ENCODE assay signal across 1 cellular context in genomic region chr12:93135286-93136239, GRCh38.
TF ChIP-seq lines count a peak whose summit lies in the region.

No MANE protein-coding gene starts in this region.

TF ChIP-seq in HepG2, 621 proteins besides CTCF, POLR2A, EP300 and RAD21 (continued from another document and continues in another):
- TF ChIP-seq ZNF878 (CRISPR knock-in tag; IDR thresholded peaks at IDR 0.05) (peak; percentile 52; the same call in 1 of the 2 replicates), ZNF761 (CRISPR knock-in tag; conservative IDR thresholded peaks at IDR 0.05) (0 out of 2 replicates have a peak, but pooled peaks have one; percentile 32), STAT6 (CRISPR knock-in tag; IDR thresholded peaks at IDR 0.05; ENCODE audit: borderline replicate concordance) (0 out of 2 replicates have a peak, but pooled peaks have one; percentile 61), RFXANK (CRISPR knock-in tag; IDR thresholded peaks at IDR 0.05) (0 out of 2 replicates have a peak, but pooled peaks have one; percentile 69), ZNF430 (CRISPR knock-in tag; IDR thresholded peaks at IDR 0.05) (no peak), CREB1 (IDR thresholded peaks at IDR 0.05) (no peak), CREB1 (CRISPR knock-in tag; IDR thresholded peaks at IDR 0.05) (peak; percentile 53; the same call in 1 of the 2 replicates), NCOA2 (CRISPR knock-in tag; IDR thresholded peaks at IDR 0.05) (peak; percentile 63), MIXL1 (CRISPR knock-in tag; IDR thresholded peaks at IDR 0.05) (peak; percentile 22; the same call in 1 of the 2 replicates), HNF4A (CRISPR knock-in tag; IDR thresholded peaks at IDR 0.05) (peak; percentile 35; the same call in 1 of the 2 replicates), KDM1A (CRISPR knock-in tag; IDR thresholded peaks at IDR 0.05) (no peak), THYN1 (CRISPR knock-in tag; IDR thresholded peaks at IDR 0.05; ENCODE audit: borderline replicate concordance, low read depth) (no peak), ZBTB37 (CRISPR knock-in tag; IDR thresholded peaks at IDR 0.05) (peak; percentile 90; the same call in 1 of the 2 replicates), ZNF777 (CRISPR knock-in tag; IDR thresholded peaks at IDR 0.05) (0 out of 2 replicates have a peak, but pooled peaks have one; percentile 17), ZNF12 (CRISPR knock-in tag; IDR thresholded peaks at IDR 0.05) (peak; percentile 53; the same call in 1 of the 2 replicates), DDIT3 (CRISPR knock-in tag; IDR thresholded peaks at IDR 0.05) (0 out of 2 replicates have a peak, but pooled peaks have one; percentile 3), POGZ (CRISPR knock-in tag; IDR thresholded peaks at IDR 0.05) (peak; percentile 26; the same call in 1 of the 2 replicates), TBX3 (IDR thresholded peaks at IDR 0.05; ENCODE audit: borderline replicate concordance) (peak; percentile 79; the same call in 1 of the 2 replicates), IKZF5 (CRISPR knock-in tag; IDR thresholded peaks at IDR 0.05) (0 out of 2 replicates have a peak, but pooled peaks have one; percentile 3), ZNF383 (CRISPR knock-in tag; IDR thresholded peaks at IDR 0.05; ENCODE audit: borderline replicate concordance) (0 out of 2 replicates have a peak, but pooled peaks have one; percentile 43), MXI1 (IDR thresholded peaks at IDR 0.05; ENCODE audit: borderline replicate concordance, low read depth, low read length) (0 out of 3 replicates have a peak, but pooled peaks have one; percentile 12), ZNF292 (CRISPR knock-in tag; IDR thresholded peaks at IDR 0.05; ENCODE audit: borderline replicate concordance, low read depth) (peak; percentile 75; the same call in 1 of the 2 replicates), ZFX (CRISPR knock-in tag; IDR thresholded peaks at IDR 0.05; ENCODE audit: low read depth) (peak; percentile 31; the same call in 1 of the 2 replicates), ZNF691 (CRISPR knock-in tag; IDR thresholded peaks at IDR 0.05; ENCODE audit: borderline replicate concordance, low read depth) (no peak), MBD4 (IDR thresholded peaks at IDR 0.05; ENCODE audit: borderline replicate concordance, low read length) (0 out of 2 replicates have a peak, but pooled peaks have one; percentile 14), NFIC (IDR thresholded peaks at IDR 0.05; ENCODE audit: low read length) (peak; percentile 86), MYPOP (CRISPR knock-in tag; IDR thresholded peaks at IDR 0.05) (no peak), FOXP4 (CRISPR knock-in tag; IDR thresholded peaks at IDR 0.05) (peak; percentile 88), SOX5 (CRISPR knock-in tag; IDR thresholded peaks at IDR 0.05; ENCODE audit: borderline replicate concordance) (peak; percentile 34; the same call in 1 of the 2 replicates), DNMT1 (CRISPR knock-in tag; IDR thresholded peaks at IDR 0.05) (no peak), ATF3 (CRISPR knock-in tag; IDR thresholded peaks at IDR 0.05) (no peak), SMC3 (IDR thresholded peaks at IDR 0.05; ENCODE audit: low read length) (0 out of 2 replicates have a peak, but pooled peaks have one; percentile 4), ZGPAT (CRISPR knock-in tag; IDR thresholded peaks at IDR 0.05) (peak; percentile 75), NR2C2 (CRISPR knock-in tag; IDR thresholded peaks at IDR 0.05; ENCODE audit: borderline replicate concordance) (peak; percentile 49; the same call in 1 of the 2 replicates), TCF7L2 (IDR thresholded peaks at IDR 0.05; ENCODE audit: low read depth, low read length) (0 out of 2 replicates have a peak, but pooled peaks have one; percentile 17), ZSCAN5A (CRISPR knock-in tag; IDR thresholded peaks at IDR 0.05; ENCODE audit: borderline replicate concordance) (peak; percentile 82; the same call in 1 of the 2 replicates), CREM (IDR thresholded peaks at IDR 0.05) (peak; percentile 66), CREM (CRISPR knock-in tag; IDR thresholded peaks at IDR 0.05) (no peak), ZNF720 (CRISPR knock-in tag; IDR thresholded peaks at IDR 0.05) (no peak), SKI (IDR thresholded peaks at IDR 0.05; ENCODE audit: partially characterized antibody) (peak; percentile 1), HHEX (CRISPR knock-in tag; IDR thresholded peaks at IDR 0.05) (peak; percentile 47; the same call in 1 of the 2 replicates), ZFP90 (CRISPR knock-in tag; IDR thresholded peaks at IDR 0.05; ENCODE audit: borderline replicate concordance) (0 out of 2 replicates have a peak, but pooled peaks have one; percentile 9), E2F1 (CRISPR knock-in tag; IDR thresholded peaks at IDR 0.05) (0 out of 2 replicates have a peak, but pooled peaks have one; percentile 21), KAT8 (CRISPR knock-in tag; IDR thresholded peaks at IDR 0.05) (0 out of 2 replicates have a peak, but pooled peaks have one; percentile 17), SOX13 (IDR thresholded peaks at IDR 0.05) (no peak), SOX13 (CRISPR knock-in tag; conservative IDR thresholded peaks at IDR 0.05 in 1 of 2, IDR thresholded peaks at IDR 0.05 in 1 of 2) (peak in 1 of 2 experiments; percentile 57; a peak in 1 of 4 replicates), ELF3 (CRISPR knock-in tag; IDR thresholded peaks at IDR 0.05) (peak; percentile 97), SNAPC2 (CRISPR knock-in tag; IDR thresholded peaks at IDR 0.05) (peak; percentile 66; the same call in 1 of the 2 replicates), ASH2L (IDR thresholded peaks at IDR 0.05; ENCODE audit: insufficient read length, low read depth, low read length) (peak; percentile 51), GABPA (IDR thresholded peaks at IDR 0.05; ENCODE audit: low read depth, low read length) (no peak), GABPA (CRISPR knock-in tag; IDR thresholded peaks at IDR 0.05; ENCODE audit: low read depth) (peak; percentile 38; the same call in 1 of the 2 replicates), MTF1 (CRISPR knock-in tag; IDR thresholded peaks at IDR 0.05) (no peak), HDAC1 (CRISPR knock-in tag; IDR thresholded peaks at IDR 0.05) (peak; percentile 50; the same call in 1 of the 2 replicates), ZNF672 (CRISPR knock-in tag; IDR thresholded peaks at IDR 0.05) (no peak)
